8 cellular contexts compared by ENCODE assay signal in genomic region chr7:26375604-26376207, GRCh38.
DNase-seq lines count a peak whose midpoint lies in the region; FAIRE-seq and TF ChIP-seq lines count a peak whose summit lies in the region.

No MANE protein-coding gene starts in this region.

- H3K9me3 Mint-ChIP-seq in CD14-positive monocyte (peaks cover 0 to 2% (median 0%) of the 10 kb centered on the region in 7 donors), nephron progenitor cell (no peaks in the 10 kb centered on the region)

- H3K4me3 ChIP-seq in KMS-11 (IDR thresholded peaks at IDR 0.05; ENCODE audit: insufficient read depth, low read depth, low read length) (no peak overlapping the region), adipocyte (ENCODE audit: low read length) (peak overlapping the region; percentile 75)

- H3K27ac ChIP-seq in KMS-11: no peak overlapping the region

- H3K9ac ChIP-seq in KMS-11: peak overlapping the region; percentile 58; the same call in 1 of the 2 replicates
- H3K9ac ChIP-seq in adipocyte (ENCODE audit: low read length): no peak overlapping the region

- DNase-seq in CD14-positive monocyte (ENCODE audit: low spot score): no peak
- no peak for DNase-seq in GM19239 (ENCODE audit: insufficient read length, low spot score)
- no peak for DNase-seq in adipocyte (ENCODE audit: low read depth)
- DNase-seq in nephron progenitor cell: no peak
- DNase-seq in cerebellum (ENCODE audit: low spot score): no peak
- no peak for DNase-seq in MV-4-11 (lab: John Stamatoyannopoulos, UW)
- no peak for DNase-seq in HEK293T (ENCODE audit: extremely low spot score)

- H4K20me1 ChIP-seq in KMS-11 (ENCODE audit: insufficient read depth): no peaks in the 10 kb centered on the region

- intact Hi-C loops in CD14-positive monocyte (cut with micrococcal nuclease): loop anchor here (5.0 to 10.0 kb wide), 3 partner anchors 127 to 292 kb away; no protein-coding TSS in a partner anchor

- TF ChIP-seq CTCF in CD14-positive monocyte (IDR thresholded peaks at IDR 0.05): no peak
- TF ChIP-seq CTCF in KMS-11 (conservative IDR thresholded peaks at IDR 0.05; ENCODE audit: low read depth, low read length): no peak
- TF ChIP-seq CTCF in nephron progenitor cell (IDR thresholded peaks at IDR 0.05): no peak

- H3K4me3 Mint-ChIP-seq in CD14-positive monocyte (peak overlapping the region; percentile 18 to 87), nephron progenitor cell (peak overlapping the region; percentile 91)

- peak; percentile 18 for FAIRE-seq in GM19239 (lab: Jason Lieb, UNC)

- H3K9me3 ChIP-seq in adipocyte (ENCODE audit: control insufficient read depth, low read length): no peaks in the 10 kb centered on the region

- POLR2A ChIA-PET in HEK293T (lab: Yijun Ruan, JAX): interaction anchor here (1.0 kb wide), 1 partner anchor 174 kb away, joined by 3 read pairs; the partner anchor contains the start of gene CBX3

- CTCF ChIA-PET in HEK293T (lab: Yijun Ruan, JAX): interaction anchor here (1.4 to 1.5 kb wide), 2 partner anchors 11 to 292 kb away, joined by 3 read pairs; no protein-coding TSS in a partner anchor

- H3K4me1 ChIP-seq in KMS-11 (ENCODE audit: low read depth, poor library complexity, severe bottlenecking) (peaks cover 13% of the 10 kb centered on the region), adipocyte (ENCODE audit: control insufficient read depth, insufficient read depth, low read length) (peaks cover 3% of the 10 kb centered on the region)

- H3K4me2 ChIP-seq in KMS-11: peak overlapping the region; percentile 94

- H2AFZ ChIP-seq in KMS-11 (ENCODE audit: low read depth): peak overlapping the region; percentile 91

- H3K27me3 ChIP-seq in KMS-11 (ENCODE audit: insufficient read depth, low read depth) (peaks cover 14% of the 10 kb centered on the region; the same call in 1 of the 2 replicates), adipocyte (replicated peaks; ENCODE audit: control insufficient read depth, insufficient read depth, low read length) (peaks cover 42% of the 10 kb centered on the region)

- H3K36me3 Mint-ChIP-seq in CD14-positive monocyte: peaks cover 49 to 50% of the 10 kb centered on the region in 2 donors
- H3K36me3 Mint-ChIP-seq in nephron progenitor cell (ENCODE audit: low read depth): peaks cover 17% of the 10 kb centered on the region

- peaks cover 27 to 37% (median 29%) of the 10 kb centered on the region in 3 donors for H3K27me3 Mint-ChIP-seq in CD14-positive monocyte (ENCODE audit: low read depth in 3 of 3)
- H3K27me3 Mint-ChIP-seq in nephron progenitor cell (ENCODE audit: low read depth, poor library complexity): no peaks in the 10 kb centered on the region

- H3K79me2 ChIP-seq in KMS-11 (ENCODE audit: insufficient read depth, low read depth): no peaks in the 10 kb centered on the region

- H3K4me1 Mint-ChIP-seq in CD14-positive monocyte: peaks cover 20% of the 10 kb centered on the region
- peaks cover 52% of the 10 kb centered on the region for H3K4me1 Mint-ChIP-seq in nephron progenitor cell

- H3K27ac Mint-ChIP-seq in CD14-positive monocyte (no peak overlapping the region), nephron progenitor cell (peak overlapping the region; percentile 61)

- H3K36me3 ChIP-seq in KMS-11 (ENCODE audit: insufficient read depth): no peaks in the 10 kb centered on the region
- H3K36me3 ChIP-seq in adipocyte (ENCODE audit: control insufficient read depth, insufficient read depth, low read length, severe bottlenecking): peaks cover 4% of the 10 kb centered on the region

TF ChIP-seq in HEK293T, 16 proteins besides CTCF, POLR2A, EP300 and RAD21:
- TF ChIP-seq FOXK2 (IDR thresholded peaks at IDR 0.05) (no peak), PKNOX1 (IDR thresholded peaks at IDR 0.05) (no peak)
